In genomic region chr12:92278378-92278828, GRCh38 we compare ENCODE assay signal across 17 cellular contexts.
A peak's percentile ranks its signal among the peaks of the same experiment; 100 is the strongest.
DNase-seq lines count a peak whose midpoint lies in the region; ATAC-seq, FAIRE-seq and TF ChIP-seq lines count a peak whose summit lies in the region.
"Had no signal": no experiment of that assay in that cellular context is flagged by ENCODE, and none has a peak within 500 bp of the region (broad histone marks: within the 10 kb centered on the region; RNA-seq: fewer than 3 reads in every experiment).

No MANE protein-coding gene starts in this region.

- H3K36me3 ChIP-seq in heart right ventricle, result no peaks in the 10 kb centered on the region
- no peaks in the 10 kb centered on the region for H3K36me3 ChIP-seq in spleen
- H3K36me3 ChIP-seq in kidney (ENCODE audit: control insufficient read depth in 1 of 2, insufficient read depth in 2 of 2, low read length in 2 of 2), result no peaks in the 10 kb centered on the region

- no peak overlapping the region for H3K9ac ChIP-seq in kidney (ENCODE audit: low read length in 2 of 2)
- H3K9ac ChIP-seq: SK-N-SH had no signal

- TF ChIP-seq CTCF in heart right ventricle (IDR thresholded peaks at IDR 0.05) (no peak), spleen (IDR thresholded peaks at IDR 0.05 in 8 of 11, conservative IDR thresholded peaks at IDR 0.05 in 3 of 11) (no peak), kidney (IDR thresholded peaks at IDR 0.05; ENCODE audit: borderline replicate concordance, extremely low read depth, insufficient read depth) (no peak), chondrocyte (IDR thresholded peaks at IDR 0.05) (no peak)

- H3K4me3 Mint-ChIP-seq in activated T-helper 2 cell treated with anti-CD3 and anti-CD28 coated beads, Interferon-gamma antibody, Interleukin-2, Interleukin-4, amounts not matched to agents 10 μg/mL and 5 μg/mL and 100 μg/mL, durations not matched to agents 14 hours and 24 hours and 36 hours (ENCODE audit: low read depth), result no peak overlapping the region
- no peak overlapping the region for H3K4me3 Mint-ChIP-seq in chondrocyte (ENCODE audit: unreplicated experiment)
- H3K4me3 Mint-ChIP-seq: CD4-positive, alpha-beta T cell had no signal

- intact Hi-C loops in activated T-helper 2 cell treated with anti-CD3 and anti-CD28 coated beads, Interferon-gamma antibody, Interleukin-2, Interleukin-4, amounts not matched to agents 10 μg/mL and 5 μg/mL and 100 μg/mL, durations not matched to agents 14 hours and 24 hours and 36 hours (cut with micrococcal nuclease), result no loop called here
- intact Hi-C loops in heart right ventricle (cut with DNase I), result no loop called here
- intact Hi-C loops in spleen (cut with DNase I; ENCODE audit: low total_unique reads), result no loop called here
- intact Hi-C loops in kidney (cut with DNase I), result no loop called here

- FAIRE-seq in kidney (lab: Jason Lieb, UNC), result no peak
- FAIRE-seq: colon, GM12891, small intestine had no signal

- no peaks in the 10 kb centered on the region for H3K27me3 Mint-ChIP-seq in activated T-helper 2 cell treated with anti-CD3 and anti-CD28 coated beads, Interferon-gamma antibody, Interleukin-2, Interleukin-4, amounts not matched to agents 10 μg/mL and 5 μg/mL and 100 μg/mL, durations not matched to agents 14 hours and 24 hours and 36 hours (ENCODE audit: low read depth)
- H3K27me3 Mint-ChIP-seq in chondrocyte (ENCODE audit: low read depth), result no peaks in the 10 kb centered on the region
- H3K27me3 Mint-ChIP-seq: CD4-positive, alpha-beta T cell had no signal

- H3K27ac ChIP-seq in heart right ventricle (peak overlapping the region in 9 of 10 donors; percentile 5 to 65 (median 49)), spleen (peak overlapping the region in 6 of 8 donors; percentile 30 to 73 (median 56)), kidney (ENCODE audit: low read depth in 2 of 2, low read length in 2 of 2) (peak overlapping the region in 1 of 2 donors; percentile 14)
- H3K27ac ChIP-seq: epithelial cell of prostate, VCaP had no signal

- 62 to 66% methylated on average over 2 of the region's 2 CpGs for WGBS in heart right ventricle, 2 donors
- WGBS in spleen, 5 donors, result 54 to 73% (median 71%) methylated on average over 2 of the region's 2 CpGs

- H3K9me3 Mint-ChIP-seq in activated T-helper 2 cell treated with anti-CD3 and anti-CD28 coated beads, Interferon-gamma antibody, Interleukin-2, Interleukin-4, amounts not matched to agents 10 μg/mL and 5 μg/mL and 100 μg/mL, durations not matched to agents 14 hours and 24 hours and 36 hours, result peaks cover 5% of the 10 kb centered on the region
- no peaks in the 10 kb centered on the region for H3K9me3 Mint-ChIP-seq in chondrocyte (ENCODE audit: low read depth)
- H3K9me3 Mint-ChIP-seq: CD4-positive, alpha-beta T cell had no signal

- no peaks in the 10 kb centered on the region for H3K36me3 Mint-ChIP-seq in activated T-helper 2 cell treated with anti-CD3 and anti-CD28 coated beads, Interferon-gamma antibody, Interleukin-2, Interleukin-4, amounts not matched to agents 10 μg/mL and 5 μg/mL and 100 μg/mL, durations not matched to agents 14 hours and 24 hours and 36 hours (ENCODE audit: low read depth)
- no peaks in the 10 kb centered on the region for H3K36me3 Mint-ChIP-seq in chondrocyte (ENCODE audit: low read depth)

- peak overlapping the region in 1 of 10 donors; percentile 1 for H3K4me3 ChIP-seq in heart right ventricle
- no peak overlapping the region for H3K4me3 ChIP-seq in spleen
- H3K4me3 ChIP-seq in kidney (ENCODE audit: low read length in 2 of 2), result no peak overlapping the region

- H3K27ac Mint-ChIP-seq in activated T-helper 2 cell treated with anti-CD3 and anti-CD28 coated beads, Interferon-gamma antibody, Interleukin-2, Interleukin-4, amounts not matched to agents 10 μg/mL and 5 μg/mL and 100 μg/mL, durations not matched to agents 14 hours and 24 hours and 36 hours, result peak overlapping the region; percentile 9
- H3K27ac Mint-ChIP-seq in chondrocyte (ENCODE audit: unreplicated experiment), result no peak overlapping the region
- H3K27ac Mint-ChIP-seq: CD4-positive, alpha-beta T cell had no signal

- H3K4me1 Mint-ChIP-seq in activated T-helper 2 cell treated with anti-CD3 and anti-CD28 coated beads, Interferon-gamma antibody, Interleukin-2, Interleukin-4, amounts not matched to agents 10 μg/mL and 5 μg/mL and 100 μg/mL, durations not matched to agents 14 hours and 24 hours and 36 hours (ENCODE audit: low read depth), result peaks cover 15% of the 10 kb centered on the region
- H3K4me1 Mint-ChIP-seq in chondrocyte (ENCODE audit: low read depth), result peaks cover 9% of the 10 kb centered on the region

- no peak for TF ChIP-seq POLR2A in spleen (IDR thresholded peaks at IDR 0.05)

- ATAC-seq in heart right ventricle (peak; percentile 72 to 86 (median 81)), GM19023 (IDR thresholded peaks at IDR 0.05; ENCODE audit: unreplicated experiment) (no peak)
- ATAC-seq: HCT116 had no signal

- no peaks in the 10 kb centered on the region for H3K27me3 ChIP-seq in heart right ventricle
- no peaks in the 10 kb centered on the region for H3K27me3 ChIP-seq in spleen (replicated peaks in 1 of 7)

- H3K4me1 ChIP-seq in heart right ventricle, result peaks cover 0 to 15% (median 5%) of the 10 kb centered on the region in 9 donors
- H3K4me1 ChIP-seq in spleen, result peaks cover 0 to 12% (median 0%) of the 10 kb centered on the region in 6 donors
- no peaks in the 10 kb centered on the region for H3K4me1 ChIP-seq in kidney (ENCODE audit: control insufficient read depth in 1 of 2, insufficient read depth in 1 of 2, low read depth in 1 of 2, low read length in 2 of 2)

- DNase-seq in EH (ENCODE audit: low read depth), result peak; percentile 85
- no peak for DNase-seq in activated T-helper 2 cell treated with anti-CD3 and anti-CD28 coated beads, Interferon-gamma antibody, Interleukin-2, Interleukin-4, amounts not matched to agents 10 μg/mL and 5 μg/mL and 100 μg/mL, durations not matched to agents 14 hours and 24 hours and 36 hours (ENCODE audit: low spot score)
- DNase-seq in heart right ventricle, result peak in 1 of 2 donors; percentile 42
- DNase-seq in spleen, result no peak
- DNase-seq in kidney, result no peak
- no peak for DNase-seq in chondrocyte (ENCODE audit: low spot score)
- DNase-seq in HPDE6-E6E7 (ENCODE audit: extremely low spot score), result no peak
- DNase-seq: CD4-positive, alpha-beta T cell; NCI-H446; SK-N-SH; small intestine had no signal

- no peaks in the 10 kb centered on the region for H3K9me3 ChIP-seq in heart right ventricle
- H3K9me3 ChIP-seq in spleen, result no peaks in the 10 kb centered on the region
- no peaks in the 10 kb centered on the region for H3K9me3 ChIP-seq in kidney (ENCODE audit: control insufficient read depth in 1 of 2, low read length in 2 of 2)
- H3K9me3 ChIP-seq: SK-N-SH had no signal
